In the genomic region with DNA sequence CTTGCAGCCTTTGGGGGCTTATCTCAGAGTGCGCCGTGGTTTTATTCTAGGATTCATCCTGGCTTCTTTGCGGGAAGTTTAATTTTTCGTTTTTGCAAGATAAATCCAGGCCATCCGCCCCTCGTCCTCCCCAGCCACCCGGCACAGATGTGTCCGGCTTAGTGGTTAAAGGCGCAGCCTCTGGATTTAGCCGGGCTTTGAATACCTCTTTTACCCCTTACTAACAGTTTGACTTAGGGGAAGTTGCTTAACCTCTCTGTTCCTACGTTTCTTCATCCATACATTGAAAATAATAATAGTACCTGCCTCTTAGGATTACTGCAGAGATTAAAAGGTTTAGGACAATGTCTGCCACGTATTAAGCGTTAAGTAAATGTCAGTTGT, we compare ENCODE assay signal across 7 cellular contexts. TPM values are rescaled to one million over a fixed set of nuclear protein-coding genes. Genes with fewer than 3 reads are reported as not detected.
A peak's percentile ranks its signal among the peaks of the same experiment; 100 is the strongest.
DNase-seq lines count a peak whose midpoint lies in the region; ATAC-seq and TF ChIP-seq lines count a peak whose summit lies in the region.

No MANE protein-coding gene starts in this region.

- DNase-seq in Calu3 (no peak), Kasumi-1 (lab: John Stamatoyannopoulos, UW) (peak; percentile 80 to 84), left ventricle myocardium inferior (no peak), psoas muscle (no peak), NCI-H1930 (lab: John Stamatoyannopoulos, UW) (no peak)
- no peak for DNase-seq in activated CD4-positive, alpha-beta memory T cell treated with anti-CD3 and anti-CD28 coated beads for 36 hours

- H3K4me1 ChIP-seq in left ventricle myocardium inferior = peaks cover 31% of the 10 kb centered on the region
- H3K4me1 ChIP-seq in psoas muscle = peaks cover 5% of the 10 kb centered on the region

- H3K36me3 ChIP-seq in left ventricle myocardium inferior = no peaks in the 10 kb centered on the region
- H3K36me3 ChIP-seq in psoas muscle (ENCODE audit: insufficient read depth in 1 of 2, low read depth in 1 of 2) = no peaks in the 10 kb centered on the region

- BruUV-seq in Calu3 (replicated peaks; lab: Mats Ljungman, UMichigan) = no TSS peak

- TF ChIP-seq CTCF in Calu3 (IDR thresholded peaks at IDR 0.05; ENCODE audit: unreplicated experiment) (no peak), left ventricle myocardium inferior (IDR thresholded peaks at IDR 0.05; ENCODE audit: borderline replicate concordance) (no peak), psoas muscle (IDR thresholded peaks at IDR 0.05) (no peak)

- no peaks in the 10 kb centered on the region for H3K27me3 Mint-ChIP-seq in Calu3 (ENCODE audit: unreplicated experiment)
- H3K27me3 Mint-ChIP-seq in activated CD4-positive, alpha-beta memory T cell treated with anti-CD3 and anti-CD28 coated beads for 36 hours = peaks cover 1% of the 10 kb centered on the region

- H3K27ac Mint-ChIP-seq in Calu3 (ENCODE audit: unreplicated experiment) = peak overlapping the region; percentile 39
- H3K27ac Mint-ChIP-seq in activated CD4-positive, alpha-beta memory T cell treated with anti-CD3 and anti-CD28 coated beads for 36 hours = peak overlapping the region; percentile 87

- H3K9me3 Mint-ChIP-seq in Calu3 (ENCODE audit: low read depth, unreplicated experiment) = no peaks in the 10 kb centered on the region
- H3K9me3 Mint-ChIP-seq in activated CD4-positive, alpha-beta memory T cell treated with anti-CD3 and anti-CD28 coated beads for 36 hours = no peaks in the 10 kb centered on the region

- H3K27me3 ChIP-seq in left ventricle myocardium inferior (ENCODE audit: low read depth) = no peaks in the 10 kb centered on the region
- no peaks in the 10 kb centered on the region for H3K27me3 ChIP-seq in psoas muscle (ENCODE audit: insufficient read depth in 3 of 3, low read length in 2 of 3)

- POLR2A ChIA-PET in activated CD4-positive, alpha-beta memory T cell treated with anti-CD3 and anti-CD28 coated beads for 36 hours (lab: Charles Lee) = interaction anchor here (1.0 to 1.7 kb wide), 2 partner anchors 11 to 1843 kb away, joined by 3 to 4 read pairs; a partner anchor contains a TSS

- H3K4me3 Mint-ChIP-seq in Calu3 (ENCODE audit: low read depth, unreplicated experiment) = peak overlapping the region; percentile 85
- peak overlapping the region; percentile 87 for H3K4me3 Mint-ChIP-seq in activated CD4-positive, alpha-beta memory T cell treated with anti-CD3 and anti-CD28 coated beads for 36 hours

- no peaks in the 10 kb centered on the region for H3K9me3 ChIP-seq in left ventricle myocardium inferior (replicated peaks)
- H3K9me3 ChIP-seq in psoas muscle = no peaks in the 10 kb centered on the region

- WGBS in psoas muscle, 3 donors = 1% methylated on average over 13 of the region's 13 CpGs

- ATAC-seq in GM19455 (IDR thresholded peaks at IDR 0.05; ENCODE audit: unreplicated experiment) (peak; percentile 22), psoas muscle (peak in 1 of 4 donors; percentile 15)

- H3K4me1 Mint-ChIP-seq in Calu3 (ENCODE audit: low read depth, unreplicated experiment) = peaks cover 62% of the 10 kb centered on the region
- peaks cover 22% of the 10 kb centered on the region for H3K4me1 Mint-ChIP-seq in activated CD4-positive, alpha-beta memory T cell treated with anti-CD3 and anti-CD28 coated beads for 36 hours (ENCODE audit: low read depth)

- CTCF ChIA-PET in Calu3 (lab: Charles Lee) = interaction anchor here (0.5 to 3.9 kb wide), 16 partner anchors 14 to 191 kb away, joined by 3 to 80 read pairs (median 6); a partner anchor contains a TSS
- CTCF ChIA-PET in activated CD4-positive, alpha-beta memory T cell treated with anti-CD3 and anti-CD28 coated beads for 36 hours (lab: Charles Lee) = interaction anchor here (0.8 to 1.9 kb wide), 10 partner anchors 11 to 303 kb away, joined by 3 to 7 read pairs (median 4); a partner anchor contains a TSS

- intact Hi-C loops in Calu3 (cut with micrococcal nuclease; ENCODE audit: unreplicated experiment) = no loop called here
- intact Hi-C loops in activated CD4-positive, alpha-beta memory T cell treated with anti-CD3 and anti-CD28 coated beads for 36 hours (cut with micrococcal nuclease) = loop anchor here (2.0 to 10.0 kb wide), 5 partner anchors 26 to 714 kb away; a partner anchor contains a TSS
- intact Hi-C loops in left ventricle myocardium inferior (cut with micrococcal nuclease) = no loop called here
- intact Hi-C loops in psoas muscle (cut with DNase I) = loop anchor here in 1 of 2 donors (2.0 to 10.0 kb wide), 2 partner anchors 40 to 76 kb away; a partner anchor contains a TSS

- peak overlapping the region; percentile 88 for H3K27ac ChIP-seq in left ventricle myocardium inferior (replicated peaks)
- peak overlapping the region; percentile 50 for H3K27ac ChIP-seq in psoas muscle

- peak overlapping the region; percentile 94 for H3K4me3 ChIP-seq in left ventricle myocardium inferior
- peak overlapping the region; percentile 78 for H3K4me3 ChIP-seq in psoas muscle

- peaks cover 66% of the 10 kb centered on the region for H3K36me3 Mint-ChIP-seq in Calu3 (ENCODE audit: insufficient read depth, unreplicated experiment)
- H3K36me3 Mint-ChIP-seq in activated CD4-positive, alpha-beta memory T cell treated with anti-CD3 and anti-CD28 coated beads for 36 hours = peaks cover 20% of the 10 kb centered on the region

RNA-seq across cellular contexts. Expression of a gene that starts 0.7 kb away (rescaled TPM):
- total RNA-seq in Calu3 (2022) = 170 and 201 TPM in 2 replicates
- total RNA-seq in activated CD4-positive, alpha-beta memory T cell treated with anti-CD3 and anti-CD28 coated beads for 36 hours = 10 to 100 TPM; 48.2 to 52.8 TPM
- 4.8 TPM for total RNA-seq in left ventricle myocardium inferior
- total RNA-seq in psoas muscle = 1 to 10 TPM; 2.0 to 4.5 (median 2.5) TPM
- 1 to 10 TPM; 1.9 to 6.9 (median 2.2) TPM for polyA plus RNA-seq in psoas muscle

RNA-seq across cellular contexts. Expression of a gene that starts 40.3 kb away (rescaled TPM):
- total RNA-seq in Calu3 (2022) (159 and 163 TPM in 2 replicates), left ventricle myocardium inferior (58.6 TPM), psoas muscle (10 to 100 TPM in 1 of 4 donors, 1 to 10 TPM in 3; 4.0 to 12.0 (median 7.3) TPM)
- 1 to 10 TPM; 4.6 to 5.2 TPM for total RNA-seq in activated CD4-positive, alpha-beta memory T cell treated with anti-CD3 and anti-CD28 coated beads for 36 hours
- 1 to 10 TPM; 2.6 to 5.1 (median 3.6) TPM for polyA plus RNA-seq in psoas muscle

Comparison
In these comparisons a context has a peak if more than half of its experiments do, and no peak if none do; other contexts are left out.
1. DNase-seq: peak in Kasumi-1 (2 of 2); none in Calu3 (single experiment), activated CD4-positive, alpha-beta memory T cell treated with anti-CD3 and anti-CD28 coated beads for 36 hours (single experiment), left ventricle myocardium inferior (single experiment), psoas muscle (0 of 2) and NCI-H1930 (0 of 2).